In genomic region chr4:23368081-23368697, GRCh38 we compare ENCODE assay signal across 10 cellular contexts.
DNase-seq lines count a peak whose midpoint lies in the region; ATAC-seq, FAIRE-seq and TF ChIP-seq lines count a peak whose summit lies in the region.
"Had no signal": no experiment of that assay in that cellular context is flagged by ENCODE, and none has a peak within 500 bp of the region (broad histone marks: within the 10 kb centered on the region; RNA-seq: fewer than 3 reads in every experiment).

No MANE protein-coding gene starts in this region.

- no peak for TF ChIP-seq POLR2A in K562 (conservative IDR thresholded peaks at IDR 0.05)
- no peak for TF ChIP-seq POLR2A in right lobe of liver (IDR thresholded peaks at IDR 0.05)
- no peak for TF ChIP-seq POLR2A in GM12891 (IDR thresholded peaks at IDR 0.05; ENCODE audit: low read depth, low read length)

- H3K9me3 ChIP-seq in K562 (replicated peaks; ENCODE audit: control insufficient read depth, insufficient read depth, low read depth, low read length) (no peaks in the 10 kb centered on the region), right lobe of liver (no peaks in the 10 kb centered on the region)

- H3K9me1 ChIP-seq in K562 (ENCODE audit: control insufficient read depth, insufficient read depth, low read length) = no peaks in the 10 kb centered on the region

- H2AFZ ChIP-seq in K562 (ENCODE audit: low read depth, low read length) = no peak overlapping the region

- H3K36me3 ChIP-seq in K562 (ENCODE audit: control insufficient read depth, insufficient read depth, low read length) = no peaks in the 10 kb centered on the region
- H3K36me3 ChIP-seq in right lobe of liver = no peaks in the 10 kb centered on the region

- POLR2A ChIA-PET in K562 (lab: Yijun Ruan, JAX) = no interaction called here

- WGBS in K562 (ENCODE audit: insufficient coverage, low coverage, missing lambda C conversion rate) = 24% methylated on average over 6 of the region's 6 CpGs
- whole genome bisulfite sequencing in right lobe of liver (ENCODE audit: insufficient coverage, low coverage, low lambda C conversion rate, missing lambda C conversion rate) = 40% methylated on average over 6 of the region's 6 CpGs

- FAIRE-seq in K562 (lab: Jason Lieb, UNC) = peak; percentile 6
- FAIRE-seq in GM12891 (lab: Jason Lieb, UNC) = no peak

- TF ChIP-seq CTCF in K562 (IDR thresholded peaks at IDR 0.05 in 2 of 3, conservative IDR thresholded peaks at IDR 0.05 in 1 of 3; ENCODE audit: insufficient read depth in 2 of 3, low read depth in 1 of 3, low read length in 3 of 3) = peak in 2 of 3 experiments; percentile 29 to 41; a peak in 2 of 6 replicates
- TF ChIP-seq CTCF in right lobe of liver (IDR thresholded peaks at IDR 0.05) = peak; percentile 27 to 72 (median 41)

- in situ Hi-C loops in Caki2 (cut with HindIII; ENCODE audit: low pct_unique_long_range_greater_than_20kb, low sequenced_read_pairs) = no loop called here
- in situ Hi-C loops in K562 (cut with MboI) = no loop called here

- H3K4me1 ChIP-seq in K562 (replicated peaks in 1 of 2; ENCODE audit: control insufficient read depth in 2 of 2, insufficient read depth in 2 of 2, low read length in 2 of 2) (no peaks in the 10 kb centered on the region; a peak in 1 of 5 replicates), right lobe of liver (no peaks in the 10 kb centered on the region)

- peak; percentile 66 for DNase-seq in Caki2 (ENCODE audit: low read depth)
- peak; percentile 13 to 45 (median 22) for DNase-seq in K562 (ENCODE audit: extremely low read depth in 1 of 4, low spot score in 3 of 4)
- peak in 2 of 3 donors; percentile 53 to 55 for DNase-seq in right lobe of liver
- DNase-seq in GM12891 (ENCODE audit: insufficient read length, low spot score) = no peak
- no peak for DNase-seq in NCI-H2227 (lab: John Stamatoyannopoulos, UW; ENCODE audit: unreplicated experiment)
- no peak for DNase-seq in COLO829 (ENCODE audit: low spot score)
- DNase-seq: activated B cell treated with CpG ODN at 0.5 μM for 24 hours had no signal

- CTCF ChIA-PET in K562 (lab: Yijun Ruan, JAX; ENCODE audit: low intra/inter-chr PET ratio) = no interaction called here

- ATAC-seq in K562 (peak; percentile 79), right lobe of liver (peak; percentile 58 to 100 (median 90)), GM19467 (IDR thresholded peaks at IDR 0.05; ENCODE audit: unreplicated experiment) (no peak)

- no peak overlapping the region for H3K27ac ChIP-seq in K562 (ENCODE audit: extremely low read depth, low read depth, low read length)
- H3K27ac ChIP-seq in right lobe of liver = no peak overlapping the region
- H3K27ac ChIP-seq: KMS-11 had no signal

- no peak overlapping the region for H3K4me3 ChIP-seq in K562
- H3K4me3 ChIP-seq in right lobe of liver = no peak overlapping the region

- no peaks in the 10 kb centered on the region for H3K79me2 ChIP-seq in K562 (ENCODE audit: control insufficient read depth, insufficient read depth, low read length)

- H3K27me3 ChIP-seq in K562 (ENCODE audit: control insufficient read depth in 2 of 2, insufficient read depth in 2 of 2, low read length in 2 of 2) (no peaks in the 10 kb centered on the region), right lobe of liver (no peaks in the 10 kb centered on the region)

- no peak overlapping the region for H3K9ac ChIP-seq in K562 (ENCODE audit: insufficient read depth in 1 of 2, low read depth in 2 of 2, low read length in 2 of 2)
- H3K9ac ChIP-seq: KMS-11 had no signal

- no peak for TF ChIP-seq EP300 in Ishikawa (IDR thresholded peaks at IDR 0.05; ENCODE audit: borderline replicate concordance)
- TF ChIP-seq EP300 in K562 (IDR thresholded peaks at IDR 0.05; ENCODE audit: low read length) = no peak

- TF ChIP-seq RAD21 in Ishikawa (IDR thresholded peaks at IDR 0.05; ENCODE audit: low read depth) (peak; percentile 65), K562 (CRISPR knock-in tag; conservative IDR thresholded peaks at IDR 0.05 in 1 of 2, IDR thresholded peaks at IDR 0.05 in 1 of 2) (peak in 1 of 2 experiments; percentile 38; a peak in 2 of 4 replicates)

- H3K4me2 ChIP-seq in K562 (ENCODE audit: insufficient read depth, low read length) = no peak overlapping the region
- H3K4me2 ChIP-seq: KMS-11 had no signal

- intact Hi-C loops in K562 (cut with micrococcal nuclease) = no loop called here
- intact Hi-C loops in right lobe of liver (cut with DNase I) = no loop called here

- no peaks in the 10 kb centered on the region for H4K20me1 ChIP-seq in K562 (replicated peaks; ENCODE audit: control insufficient read depth, insufficient read depth, low read length)

- no TSS peak for BruUV-seq in K562 (replicated peaks; lab: Mats Ljungman, UMichigan)

TF ChIP-seq in Ishikawa, 13 proteins besides CTCF, POLR2A, EP300 and RAD21:
- TF ChIP-seq EGR1 (IDR thresholded peaks at IDR 0.05) = no peak

TF ChIP-seq in K562, 482 proteins besides CTCF, POLR2A, EP300 and RAD21 (continues in another document):
- TF ChIP-seq ZNF398 (CRISPR knock-in tag; IDR thresholded peaks at IDR 0.05) = no peak

TF ChIP-seq in GM12891, 5 proteins besides CTCF, POLR2A, EP300 and RAD21:
- TF ChIP-seq POU2F2 (IDR thresholded peaks at IDR 0.05; ENCODE audit: low read depth, low read length) = no peak
- TF ChIP-seq POLR2AphosphoS5 (IDR thresholded peaks at IDR 0.05; ENCODE audit: low read depth, low read length) = no peak
- no peak for TF ChIP-seq PAX5 (IDR thresholded peaks at IDR 0.05; ENCODE audit: insufficient read depth, low read length, severe bottlenecking)

Comparison
In these comparisons a context has a peak if more than half of its experiments do, and no peak if none do; other contexts are left out.
1. DNase-seq: peak in Caki2 (single experiment), K562 (4 of 4) and right lobe of liver (2 of 3); none in GM12891 (single experiment), NCI-H2227 (single experiment) and COLO829 (single experiment).